ENCODE assay signal across 2 cellular contexts in genomic region chr14:23306113-23306411, GRCh38.
TF ChIP-seq lines count a peak whose summit lies in the region.

No MANE protein-coding gene starts in this region.

TF ChIP-seq in HCT116, 20 proteins besides CTCF, POLR2A, EP300 and RAD21 (continued from another document):
- TF ChIP-seq REST (IDR thresholded peaks at IDR 0.05; ENCODE audit: low read depth), result no peak
- no peak for TF ChIP-seq EGR1 (IDR thresholded peaks at IDR 0.05; ENCODE audit: low read depth)
- TF ChIP-seq ZNF274 (IDR thresholded peaks at IDR 0.05; ENCODE audit: low read depth, low read length), result no peak
- no peak for TF ChIP-seq YY1 (IDR thresholded peaks at IDR 0.05; ENCODE audit: extremely low read depth, insufficient replicate concordance, low read depth, low read length)
- no peak for TF ChIP-seq JUND (IDR thresholded peaks at IDR 0.05)
- no peak for TF ChIP-seq EZH2phosphoT487 (IDR thresholded peaks at IDR 0.05; ENCODE audit: borderline replicate concordance)
- no peak for TF ChIP-seq POLR2AphosphoS5 (IDR thresholded peaks at IDR 0.05; ENCODE audit: low read depth, low read length)
- no peak for TF ChIP-seq SP1 (IDR thresholded peaks at IDR 0.05; ENCODE audit: low read depth)
- no peak for TF ChIP-seq ZFX (IDR thresholded peaks at IDR 0.05)
- TF ChIP-seq ZBTB33 (IDR thresholded peaks at IDR 0.05; ENCODE audit: extremely low read depth, insufficient replicate concordance, low read length), result no peak
- no peak for TF ChIP-seq CBX3 (IDR thresholded peaks at IDR 0.05; ENCODE audit: low read depth)
- no peak for TF ChIP-seq SRF (IDR thresholded peaks at IDR 0.05; ENCODE audit: low read depth)
- TF ChIP-seq ELF1 (IDR thresholded peaks at IDR 0.05; ENCODE audit: borderline replicate concordance, low read depth), result no peak
- no peak for TF ChIP-seq ATF3 (IDR thresholded peaks at IDR 0.05)
- no peak for TF ChIP-seq FOSL1 (IDR thresholded peaks at IDR 0.05; ENCODE audit: low read depth)
- TF ChIP-seq CEBPB (IDR thresholded peaks at IDR 0.05; ENCODE audit: low read depth), result no peak
- no peak for TF ChIP-seq EZH2 (IDR thresholded peaks at IDR 0.05)
- TF ChIP-seq MAX (IDR thresholded peaks at IDR 0.05), result no peak
TF ChIP-seq in HCT116: peak in this region for 0.

TF ChIP-seq in WTC11, 78 proteins besides CTCF, POLR2A, EP300 and RAD21 (continued from another document):
- TF ChIP-seq AFF4 (CRISPR knock-in tag; IDR thresholded peaks at IDR 0.05; ENCODE audit: borderline replicate concordance), result no peak
- no peak for TF ChIP-seq ZNF396 (CRISPR knock-in tag; IDR thresholded peaks at IDR 0.05; ENCODE audit: borderline replicate concordance)
- no peak for TF ChIP-seq MXD4 (CRISPR knock-in tag; IDR thresholded peaks at IDR 0.05; ENCODE audit: borderline replicate concordance)
- TF ChIP-seq FOXP1 (CRISPR knock-in tag; IDR thresholded peaks at IDR 0.05; ENCODE audit: borderline replicate concordance), result no peak
- no peak for TF ChIP-seq ERG (CRISPR knock-in tag; IDR thresholded peaks at IDR 0.05)
- TF ChIP-seq TEAD4 (CRISPR knock-in tag; IDR thresholded peaks at IDR 0.05), result no peak
